Comparison of ENCODE assay signal across 8 cellular contexts in genomic region chr5:149731617-149732400, GRCh38.
DNase-seq lines count a peak whose midpoint lies in the region; ATAC-seq and TF ChIP-seq lines count a peak whose summit lies in the region.

No MANE protein-coding gene starts in this region.

- TF ChIP-seq CTCF in epithelial cell of esophagus (IDR thresholded peaks at IDR 0.05; ENCODE audit: insufficient read depth, low read depth, low read length, missing control alignments): no peak

- peak overlapping the region; percentile 78 for H3K4me3 ChIP-seq in epithelial cell of esophagus (ENCODE audit: low read length)

- DNase-seq in NCI-H146 (lab: John Stamatoyannopoulos, UW) (peak; percentile 57), NCI-H146 treated with DMSO at 0.1 percent for 48 hours (lab: John Stamatoyannopoulos, UW; ENCODE audit: unreplicated experiment) (no peak), NCI-H82 treated with DMSO at 0.1 percent for 48 hours (lab: John Stamatoyannopoulos, UW; ENCODE audit: unreplicated experiment) (peak; percentile 67), epithelial cell of esophagus (ENCODE audit: low read depth) (peak; percentile 93), middle frontal gyrus (ENCODE audit: extremely low spot score, low spot score) (peak; percentile 11)
- peak; percentile 52 for DNase-seq in activated CD8-positive, alpha-beta memory T cell treated with anti-CD3 and anti-CD28 coated beads, Interleukin-2, amount 50 U/mL, for 24 hours (ENCODE audit: extremely low read depth)
- peak; percentile 71 to 82 for DNase-seq in stimulated activated CD8-positive, alpha-beta memory T cell treated with anti-CD3 and anti-CD28 coated beads, Interleukin-15, amount 100 ng/mL, for 48 hours (ENCODE audit: low read depth in 2 of 2)

- ATAC-seq in HG03025 (IDR thresholded peaks at IDR 0.05; ENCODE audit: low FRiP score, unreplicated experiment): peak; percentile 39
